Comparison of ENCODE assay signal across 14 cellular contexts in genomic region chr2:45119855-45120254, GRCh38.
A peak's percentile ranks its signal among the peaks of the same experiment; 100 is the strongest.
DNase-seq lines count a peak whose midpoint lies in the region; ATAC-seq and TF ChIP-seq lines count a peak whose summit lies in the region.
"Had no signal": no experiment of that assay in that cellular context is flagged by ENCODE, and none has a peak within 500 bp of the region (broad histone marks: within the 10 kb centered on the region; RNA-seq: fewer than 3 reads in every experiment).

No MANE protein-coding gene starts in this region.

- ATAC-seq in right cardiac atrium, result no peak
- ATAC-seq in SK-N-SH treated with all-trans-retinoic acid at 6 μM for 48 hours, result peak; percentile 83
- no peak for ATAC-seq in upper lobe of left lung (ENCODE audit: low FRiP score in 2 of 2)
- ATAC-seq in GM18861 (IDR thresholded peaks at IDR 0.05; ENCODE audit: unreplicated experiment), result no peak
- ATAC-seq: left ventricle myocardium superior had no signal

- no peaks in the 10 kb centered on the region for H3K9me3 ChIP-seq in right atrium auricular region
- no peaks in the 10 kb centered on the region for H3K9me3 ChIP-seq in right cardiac atrium (ENCODE audit: control insufficient read depth, low read length)
- H3K9me3 ChIP-seq in upper lobe of left lung, result no peaks in the 10 kb centered on the region
- H3K9me3 ChIP-seq: uterus had no signal

- H3K4me1 ChIP-seq in right atrium auricular region (no peaks in the 10 kb centered on the region), right cardiac atrium (ENCODE audit: control insufficient read depth, insufficient read depth, low read length) (no peaks in the 10 kb centered on the region), upper lobe of left lung (no peaks in the 10 kb centered on the region)
- H3K4me1 ChIP-seq: parathyroid adenoma, uterus had no signal

- no peaks in the 10 kb centered on the region for H3K27me3 ChIP-seq in right atrium auricular region
- no peaks in the 10 kb centered on the region for H3K27me3 ChIP-seq in right cardiac atrium (ENCODE audit: control insufficient read depth, insufficient read depth)
- no peaks in the 10 kb centered on the region for H3K27me3 ChIP-seq in upper lobe of left lung
- H3K27me3 ChIP-seq: uterus had no signal

- 79% methylated on average over 2 of the region's 2 CpGs for WGBS in right cardiac atrium
- 70 to 78% methylated on average over 2 of the region's 2 CpGs for WGBS in upper lobe of left lung, 2 donors

- H3K27ac ChIP-seq in right atrium auricular region, result no peak overlapping the region
- no peak overlapping the region for H3K27ac ChIP-seq in right cardiac atrium (ENCODE audit: low read length)
- no peak overlapping the region for H3K27ac ChIP-seq in upper lobe of left lung
- H3K27ac ChIP-seq: parathyroid adenoma, uterus had no signal

- H3K4me3 ChIP-seq in right atrium auricular region (no peak overlapping the region), right cardiac atrium (ENCODE audit: low read length) (no peak overlapping the region), fibroblast of pulmonary artery (replicated peaks; ENCODE audit: low read depth, low read length) (no peak overlapping the region), upper lobe of left lung (no peak overlapping the region)
- H3K4me3 ChIP-seq: uterus had no signal

- TF ChIP-seq EP300 in upper lobe of left lung (IDR thresholded peaks at IDR 0.05), result no peak

- H3K36me3 ChIP-seq in right atrium auricular region, result no peaks in the 10 kb centered on the region
- no peaks in the 10 kb centered on the region for H3K36me3 ChIP-seq in upper lobe of left lung
- H3K36me3 ChIP-seq: uterus had no signal

- no peak for TF ChIP-seq POLR2A in upper lobe of left lung (IDR thresholded peaks at IDR 0.05)

- intact Hi-C loops in right cardiac atrium (cut with DNase I), result no loop called here

- DNase-seq in right atrium auricular region (ENCODE audit: low spot score) (peak; percentile 26), right cardiac atrium (no peak), fibroblast of pulmonary artery (ENCODE audit: low read depth) (peak; percentile 78), upper lobe of left lung (no peak), NCI-H2081 treated with DMSO at 0.1 percent for 48 hours (lab: John Stamatoyannopoulos, UW) (no peak)
- no peak for DNase-seq in stimulated activated naive CD4-positive, alpha-beta T cell treated with Interleukin-2 at 50 U/mL for 16 hours (lab: John Stamatoyannopoulos, UW)
- DNase-seq: activated T-cell treated with anti-CD3 and anti-CD28 coated beads for 4 hours, left ventricle myocardium superior, NCI-H1092, T-helper 9 cell, uterus had no signal

- TF ChIP-seq CTCF in right atrium auricular region (IDR thresholded peaks at IDR 0.05), result no peak
- TF ChIP-seq CTCF in fibroblast of pulmonary artery (IDR thresholded peaks at IDR 0.05; ENCODE audit: low read length, missing control alignments), result no peak
- TF ChIP-seq CTCF in upper lobe of left lung (IDR thresholded peaks at IDR 0.05), result no peak

TF ChIP-seq in SK-N-SH treated with all-trans-retinoic acid at 6 μM for 48 hours, 23 proteins besides CTCF, POLR2A, EP300 and RAD21:
- no peak for TF ChIP-seq ZFP3 (CRISPR knock-in tag; IDR thresholded peaks at IDR 0.05)
- TF ChIP-seq TCF4 (CRISPR knock-in tag; IDR thresholded peaks at IDR 0.05; ENCODE audit: borderline replicate concordance), result no peak
- TF ChIP-seq BACH2 (CRISPR knock-in tag; IDR thresholded peaks at IDR 0.05; ENCODE audit: borderline replicate concordance), result no peak
- no peak for TF ChIP-seq ZNF565 (CRISPR knock-in tag; conservative IDR thresholded peaks at IDR 0.05; ENCODE audit: low read depth)
- TF ChIP-seq POU6F1 (CRISPR knock-in tag; IDR thresholded peaks at IDR 0.05; ENCODE audit: borderline replicate concordance, low read depth), result no peak; the same call in 1 of the 2 replicates
- TF ChIP-seq GLIS3 (CRISPR knock-in tag; IDR thresholded peaks at IDR 0.05), result no peak
- no peak for TF ChIP-seq CSDC2 (CRISPR knock-in tag; IDR thresholded peaks at IDR 0.05)
- TF ChIP-seq ISL1 (CRISPR knock-in tag; IDR thresholded peaks at IDR 0.05), result no peak
- TF ChIP-seq ZNF70 (CRISPR knock-in tag; IDR thresholded peaks at IDR 0.05), result no peak
- no peak for TF ChIP-seq ZC3H10 (CRISPR knock-in tag; IDR thresholded peaks at IDR 0.05)
- TF ChIP-seq TSHZ2 (CRISPR knock-in tag; IDR thresholded peaks at IDR 0.05), result no peak
- TF ChIP-seq ZNF8 (CRISPR knock-in tag; IDR thresholded peaks at IDR 0.05), result no peak
- no peak for TF ChIP-seq PPARA (CRISPR knock-in tag; IDR thresholded peaks at IDR 0.05; ENCODE audit: borderline replicate concordance)
- TF ChIP-seq ARNTL (CRISPR knock-in tag; IDR thresholded peaks at IDR 0.05; ENCODE audit: borderline replicate concordance, low read depth), result no peak
- TF ChIP-seq ZFP30 (CRISPR knock-in tag; IDR thresholded peaks at IDR 0.05), result no peak

Comparison
In these comparisons a context has a peak if more than half of its experiments do, and no peak if none do; other contexts are left out.
1. DNase-seq: peak in right atrium auricular region (single experiment) and fibroblast of pulmonary artery (single experiment); none in right cardiac atrium (0 of 3), upper lobe of left lung (0 of 2), stimulated activated naive CD4-positive, alpha-beta T cell treated with Interleukin-2 at 50 U/mL for 16 hours (single experiment) and NCI-H2081 treated with DMSO at 0.1 percent for 48 hours (single experiment).